Comparison of ENCODE assay signal across 23 cellular contexts in the genomic region with DNA sequence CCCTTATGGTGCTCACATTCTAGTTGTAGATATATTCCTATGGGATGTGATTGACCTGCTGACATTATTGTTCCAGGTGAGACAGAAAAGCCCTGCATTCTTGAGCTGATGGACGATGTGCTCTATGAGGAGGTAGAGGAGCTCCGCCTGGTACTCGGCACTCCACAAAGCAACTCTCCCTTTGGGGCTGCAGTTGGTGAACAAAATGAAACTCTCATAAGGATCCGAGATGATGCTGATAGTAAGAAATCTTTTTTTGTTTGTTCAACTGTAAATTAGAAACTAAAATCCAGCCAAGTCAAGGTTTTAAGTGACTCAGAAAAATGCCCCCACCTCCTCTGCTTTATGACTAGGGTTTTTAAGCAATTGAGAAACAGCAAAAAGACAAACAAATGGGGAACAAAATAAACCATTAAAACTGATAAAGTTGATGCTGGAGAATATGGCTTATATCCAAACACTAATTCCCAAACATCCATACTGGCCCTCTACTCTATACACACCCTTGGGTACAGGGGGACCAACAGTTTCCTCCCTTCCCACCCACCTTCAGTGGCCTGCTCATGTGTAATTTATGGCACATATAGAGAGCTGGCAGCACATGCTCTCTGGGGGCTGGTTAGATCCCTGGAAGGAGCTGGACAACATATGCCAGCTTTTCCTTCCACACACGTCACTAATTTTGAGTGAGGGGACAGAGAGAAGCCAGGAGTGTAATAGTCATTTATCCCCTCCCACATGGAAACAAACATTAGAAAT.
DNase-seq lines count a peak whose midpoint lies in the region; ATAC-seq, FAIRE-seq and TF ChIP-seq lines count a peak whose summit lies in the region.
"Had no signal": no experiment of that assay in that cellular context is flagged by ENCODE, and none has a peak within 500 bp of the region (broad histone marks: within the 10 kb centered on the region; RNA-seq: fewer than 3 reads in every experiment).

No MANE protein-coding gene starts in this region.

- H3K4me2 ChIP-seq in GM12878 (ENCODE audit: control insufficient read depth, insufficient read depth), result no peak overlapping the region

- H3K4me3 Mint-ChIP-seq in CD4-positive, alpha-beta memory T cell, result no peak overlapping the region
- H3K4me3 Mint-ChIP-seq: activated naive CD8-positive, alpha-beta T cell had no signal

- RAD21 ChIA-PET in GM12878 (lab: Charles Lee; ENCODE audit: unreplicated experiment), result interaction anchor here (0.5 to 1.8 kb wide), 6 partner anchors 10 to 88 kb away, joined by 3 to 9 read pairs (median 4); no protein-coding TSS in a partner anchor

- H2AFZ ChIP-seq in GM12878 (ENCODE audit: control insufficient read depth, low read depth, low read length), result no peak overlapping the region

- BruUV-seq in GM12878 (replicated peaks; lab: Mats Ljungman, UMichigan), result no TSS peak

- H3K9ac ChIP-seq in GM12878 (ENCODE audit: control insufficient read depth, insufficient read depth, low read length), result no peak overlapping the region

- no peaks in the 10 kb centered on the region for H3K9me3 Mint-ChIP-seq in CD4-positive, alpha-beta memory T cell

- CTCF ChIA-PET in GM12878 (lab: Yijun Ruan, JAX), result interaction anchor here (1.1 to 1.8 kb wide), 2 partner anchors 13 to 27 kb away, joined by 3 read pairs; no protein-coding TSS in a partner anchor
- CTCF ChIA-PET in CD4-positive, alpha-beta memory T cell (lab: Charles Lee; ENCODE audit: partially characterized antibody), result no interaction called here

- no peak for TF ChIP-seq CTCF in GM12878 (IDR thresholded peaks at IDR 0.05 in 2 of 3, conservative IDR thresholded peaks at IDR 0.05 in 1 of 3; ENCODE audit: control insufficient read depth in 2 of 3, extremely low read depth in 1 of 3, insufficient read depth in 1 of 3, low read depth in 3 of 3, low read length in 3 of 3)

- no peak for TF ChIP-seq EP300 in GM12878 (IDR thresholded peaks at IDR 0.05; ENCODE audit: borderline replicate concordance in 1 of 2, control insufficient read depth in 1 of 2, low read depth in 2 of 2, low read length in 2 of 2)

- no peak overlapping the region for H3K4me3 ChIP-seq in GM12878
- no peak overlapping the region for H3K4me3 ChIP-seq in CD4-positive, alpha-beta memory T cell (ENCODE audit: low read length in 2 of 2)
- H3K4me3 ChIP-seq: gastrocnemius medialis, ovary, Peyer's patch, sigmoid colon, thoracic aorta had no signal

- H3K36me3 Mint-ChIP-seq in CD4-positive, alpha-beta memory T cell, result no peaks in the 10 kb centered on the region
- H3K36me3 Mint-ChIP-seq: activated naive CD8-positive, alpha-beta T cell had no signal

- SMC1A ChIA-PET in GM12878 (lab: Charles Lee; ENCODE audit: uncharacterized antibody, unreplicated experiment), result interaction anchor here (0.8 to 1.8 kb wide), 5 partner anchors 8 to 29 kb away, joined by 3 to 7 read pairs (median 3); no protein-coding TSS in a partner anchor

- in situ Hi-C loops in GM12878 (cut with MboI), result loop anchor here (5.0 kb wide), 1 partner anchor 49 kb away; no protein-coding TSS in a partner anchor

- no peaks in the 10 kb centered on the region for H4K20me1 ChIP-seq in GM12878 (ENCODE audit: control insufficient read depth, insufficient read depth)

- H3K27ac ChIP-seq in GM12878 (ENCODE audit: control insufficient read depth, insufficient read depth), result no peak overlapping the region
- no peak overlapping the region for H3K27ac ChIP-seq in CD4-positive, alpha-beta memory T cell (ENCODE audit: low read depth, low read length)
- H3K27ac ChIP-seq: brain microvascular endothelial cell, epithelial cell of prostate, gastrocnemius medialis, ovary, Peyer's patch, sigmoid colon, thoracic aorta had no signal

- H3K4me1 Mint-ChIP-seq in CD4-positive, alpha-beta memory T cell, result peaks cover 0 to 1% (median under 1%) of the 10 kb centered on the region in 4 donors

- no peaks in the 10 kb centered on the region for H3K36me3 ChIP-seq in GM12878 (ENCODE audit: control insufficient read depth in 2 of 2, insufficient read depth in 2 of 2, low read length in 1 of 2)
- H3K36me3 ChIP-seq in CD4-positive, alpha-beta memory T cell (ENCODE audit: insufficient read depth, low read length), result no peaks in the 10 kb centered on the region
- H3K36me3 ChIP-seq: brain microvascular endothelial cell, ovary, Peyer's patch, sigmoid colon, thoracic aorta had no signal

- DNase-seq in GM12878 (ENCODE audit: low read depth, low spot score) (no peak), COR-L47 (lab: John Stamatoyannopoulos, UW) (no peak)
- no peak for DNase-seq in CD4-positive, alpha-beta memory T cell
- no peak for DNase-seq in stimulated activated CD4-positive, alpha-beta T cell treated with anti-CD3 and anti-CD28 coated beads, Interleukin-4, amount 100 ng/mL, for 24 hours
- DNase-seq: activated CD4-positive, alpha-beta T cell treated with anti-CD3 and anti-CD28 coated beads, Interleukin-2, amount 50 U/mL, for 4 hours; activated T-cell treated with anti-CD3 and anti-CD28 coated beads, Interleukin-2, amount 50 U/mL, for 48 hours; brain microvascular endothelial cell; gastrocnemius medialis; Kasumi-1; ovary; Peyer's patch; sigmoid colon; stimulated activated CD4-positive, alpha-beta T cell treated with anti-CD3 and anti-CD28 coated beads, Interleukin-2, amount 100 ng/mL, for 24 hours had no signal

- no peak overlapping the region for H3K27ac Mint-ChIP-seq in CD4-positive, alpha-beta memory T cell
- H3K27ac Mint-ChIP-seq: activated naive CD8-positive, alpha-beta T cell had no signal

- 0% methylated on average over 5 of the region's 5 CpGs for WGBS in GM12878 (ENCODE audit: insufficient coverage, insufficient replicate concordance, low lambda C conversion rate, missing lambda C conversion rate)

- H3K9me3 ChIP-seq in GM12878 (replicated peaks; ENCODE audit: control insufficient read depth, insufficient read depth, low read length), result no peaks in the 10 kb centered on the region
- H3K9me3 ChIP-seq in CD4-positive, alpha-beta memory T cell (ENCODE audit: control insufficient read depth in 1 of 2, low read length in 2 of 2), result no peaks in the 10 kb centered on the region
- H3K9me3 ChIP-seq: gastrocnemius medialis, ovary, Peyer's patch, sigmoid colon, thoracic aorta had no signal

- no peak for TF ChIP-seq POLR2A in GM12878 (IDR thresholded peaks at IDR 0.05; ENCODE audit: low read depth, low read length)

- no peaks in the 10 kb centered on the region for H3K79me2 ChIP-seq in GM12878 (ENCODE audit: control insufficient read depth, insufficient read depth, low read length)

- H3K4me1 ChIP-seq in GM12878 (ENCODE audit: control insufficient read depth, insufficient read depth, low read length), result no peaks in the 10 kb centered on the region
- no peaks in the 10 kb centered on the region for H3K4me1 ChIP-seq in CD4-positive, alpha-beta memory T cell (ENCODE audit: insufficient read depth, low read length)
- H3K4me1 ChIP-seq: Peyer's patch, sigmoid colon had no signal

- intact Hi-C loops in GM12878 (cut with micrococcal nuclease; ENCODE audit: unreplicated experiment), result no loop called here
- intact Hi-C loops in CD4-positive, alpha-beta memory T cell (cut with micrococcal nuclease), result no loop called here

- POLR2A ChIA-PET in GM12878 (lab: Charles Lee), result interaction anchor here (1.0 to 2.0 kb wide), 2 partner anchors 10 to 26 kb away, joined by 3 to 6 read pairs; no protein-coding TSS in a partner anchor
- POLR2A ChIA-PET in CD4-positive, alpha-beta memory T cell (lab: Charles Lee; ENCODE audit: partially characterized antibody), result no interaction called here

- TF ChIP-seq RAD21 in GM12878 (IDR thresholded peaks at IDR 0.05; ENCODE audit: insufficient read depth, low read depth, low read length), result no peak

- H3K27me3 ChIP-seq in GM12878 (replicated peaks in 1 of 2; ENCODE audit: control insufficient read depth in 2 of 2, insufficient read depth in 2 of 2, low read length in 1 of 2), result no peaks in the 10 kb centered on the region
- no peaks in the 10 kb centered on the region for H3K27me3 ChIP-seq in CD4-positive, alpha-beta memory T cell (ENCODE audit: insufficient read depth, low read length)
- H3K27me3 ChIP-seq: brain microvascular endothelial cell, gastrocnemius medialis, ovary, Peyer's patch, sigmoid colon had no signal

- ATAC-seq in GM18909 (IDR thresholded peaks at IDR 0.05; ENCODE audit: poor library complexity, unreplicated experiment), result peak; percentile 60
- ATAC-seq in GM21786 (IDR thresholded peaks at IDR 0.05; ENCODE audit: unreplicated experiment), result peak; percentile 59
- ATAC-seq in HG03066 (IDR thresholded peaks at IDR 0.05; ENCODE audit: low read depth, unreplicated experiment), result peak; percentile 55
- ATAC-seq in GM12878, result peak; percentile 92
- no peak for ATAC-seq in GM18861 (IDR thresholded peaks at IDR 0.05; ENCODE audit: unreplicated experiment)
- ATAC-seq: gastrocnemius medialis, SK-N-SH treated with all-trans-retinoic acid at 6 μM for 48 hours had no signal

- H3K27me3 Mint-ChIP-seq in CD4-positive, alpha-beta memory T cell, result peaks cover 4% of the 10 kb centered on the region in 2 donors

- no peak for FAIRE-seq in GM12878 (lab: Jason Lieb, UNC)
- FAIRE-seq: D721Med, G401.6 had no signal

TF ChIP-seq in GM12878, 131 proteins besides CTCF, POLR2A, EP300 and RAD21 (continues in another document):
- TF ChIP-seq, protein P1, sequence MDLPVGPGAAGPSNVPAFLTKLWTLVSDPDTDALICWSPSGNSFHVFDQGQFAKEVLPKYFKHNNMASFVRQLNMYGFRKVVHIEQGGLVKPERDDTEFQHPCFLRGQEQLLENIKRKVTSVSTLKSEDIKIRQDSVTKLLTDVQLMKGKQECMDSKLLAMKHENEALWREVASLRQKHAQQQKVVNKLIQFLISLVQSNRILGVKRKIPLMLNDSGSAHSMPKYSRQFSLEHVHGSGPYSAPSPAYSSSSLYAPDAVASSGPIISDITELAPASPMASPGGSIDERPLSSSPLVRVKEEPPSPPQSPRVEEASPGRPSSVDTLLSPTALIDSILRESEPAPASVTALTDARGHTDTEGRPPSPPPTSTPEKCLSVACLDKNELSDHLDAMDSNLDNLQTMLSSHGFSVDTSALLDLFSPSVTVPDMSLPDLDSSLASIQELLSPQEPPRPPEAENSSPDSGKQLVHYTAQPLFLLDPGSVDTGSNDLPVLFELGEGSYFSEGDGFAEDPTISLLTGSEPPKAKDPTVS (IDR thresholded peaks at IDR 0.05; ENCODE audit: low read depth, low read length), result no peak
- TF ChIP-seq CHD2 (IDR thresholded peaks at IDR 0.05; ENCODE audit: borderline replicate concordance, low read depth, low read length) (no peak), RUNX3 (IDR thresholded peaks at IDR 0.05; ENCODE audit: low read length) (peak; percentile 31; the same call in 1 of the 2 replicates), CREM (IDR thresholded peaks at IDR 0.05; ENCODE audit: low read depth) (peak; percentile 30; the same call in 1 of the 2 replicates)
